In genomic region chr17:7113273-7114071, GRCh38 we compare ENCODE assay signal across 20 cellular contexts. TPM values are rescaled to one million over a fixed set of nuclear protein-coding genes. Genes with fewer than 3 reads are reported as not detected.
"Had no signal": no experiment of that assay in that cellular context is flagged by ENCODE, and none has a peak within 500 bp of the region (broad histone marks: within the 10 kb centered on the region; RNA-seq: fewer than 3 reads in every experiment).

No MANE protein-coding gene starts in this region.

- H3K36me3 ChIP-seq: esophagus squamous epithelium, neutrophil, uterus had no signal

- H3K27ac ChIP-seq: neutrophil, parathyroid adenoma, uterus had no signal

- DNase-seq: activated CD4-positive, alpha-beta T cell treated with anti-CD3 and anti-CD28 coated beads for 4 hours; activated CD8-positive, alpha-beta memory T cell treated with anti-CD3 and anti-CD28 coated beads, Interleukin-2, amount 50 U/mL, for 4 hours; activated CD8-positive, alpha-beta T cell treated with anti-CD3 and anti-CD28 coated beads, Interleukin-2, amount 10 ng/mL, durations not matched to agents 7 days and 5 days; activated naive CD8-positive, alpha-beta T cell treated with anti-CD3 and anti-CD28 coated beads for 36 hours; activated T-cell treated with anti-CD3 and anti-CD28 coated beads, Interleukin-2, amount 50 U/mL, for 48 hours; amygdala; esophagus squamous epithelium; left cardiac atrium; naive thymus-derived CD8-positive, alpha-beta T cell; T-helper 2 cell; uterus had no signal

- H3K27me3 Mint-ChIP-seq: activated naive CD8-positive, alpha-beta T cell treated with anti-CD3 and anti-CD28 coated beads for 36 hours; central memory CD8-positive, alpha-beta T cell had no signal

- H3K9me3 Mint-ChIP-seq: activated naive CD8-positive, alpha-beta T cell treated with anti-CD3 and anti-CD28 coated beads for 36 hours; central memory CD8-positive, alpha-beta T cell; naive thymus-derived CD8-positive, alpha-beta T cell had no signal

- H3K79me2 ChIP-seq: parathyroid adenoma had no signal

- H3K4me3 Mint-ChIP-seq: activated CD8-positive, alpha-beta T cell treated with anti-CD3 and anti-CD28 coated beads, Interleukin-2, amount 10 ng/mL, durations not matched to agents 7 days and 5 days; activated naive CD8-positive, alpha-beta T cell treated with anti-CD3 and anti-CD28 coated beads for 36 hours; brain; central memory CD8-positive, alpha-beta T cell; naive thymus-derived CD8-positive, alpha-beta T cell; stimulated activated memory B cell treated with anti-CD40 and anti-IgM and Interleukin-4, amounts not matched to agents 10 μg/mL and 1 μg/mL and 100 μg/mL, for 72 hours; WTC11 had no signal

- H3K4me3 ChIP-seq: coronary artery, esophagus squamous epithelium, uterus had no signal

- H3K4me1 Mint-ChIP-seq: brain had no signal

- H3K9me3 ChIP-seq: esophagus squamous epithelium, neutrophil, uterus had no signal

- H3K9ac ChIP-seq: parathyroid adenoma had no signal

- H2AFZ ChIP-seq: parathyroid adenoma had no signal

- H3K36me3 Mint-ChIP-seq: activated naive CD8-positive, alpha-beta T cell treated with anti-CD3 and anti-CD28 coated beads for 36 hours; brain; naive thymus-derived CD8-positive, alpha-beta T cell; stimulated activated memory B cell treated with anti-CD40 and anti-IgM and Interleukin-4, amounts not matched to agents 10 μg/mL and 1 μg/mL and 100 μg/mL, for 72 hours; WTC11 had no signal

- H3K4me1 ChIP-seq: esophagus squamous epithelium, parathyroid adenoma, uterus had no signal

- H3K27me3 ChIP-seq: uterus had no signal

- H3K27ac Mint-ChIP-seq: activated CD8-positive, alpha-beta T cell treated with anti-CD3 and anti-CD28 coated beads, Interleukin-2, amount 10 ng/mL, durations not matched to agents 7 days and 5 days; activated naive CD8-positive, alpha-beta T cell treated with anti-CD3 and anti-CD28 coated beads for 36 hours; brain; naive thymus-derived CD8-positive, alpha-beta T cell; stimulated activated memory B cell treated with anti-CD40 and anti-IgM and Interleukin-4, amounts not matched to agents 10 μg/mL and 1 μg/mL and 100 μg/mL, for 72 hours; WTC11 had no signal

RNA-seq across cellular contexts. Expression of gene ASGR2, which starts 1.1 kb away (rescaled TPM):
- total RNA-seq: activated CD8-positive, alpha-beta T cell treated with anti-CD3 and anti-CD28 coated beads, Interleukin-2, amount 10 ng/mL, durations not matched to agents 7 days and 5 days; activated naive CD8-positive, alpha-beta T cell treated with anti-CD3 and anti-CD28 coated beads for 36 hours; fibroblast of villous mesenchyme; lung microvascular endothelial cell; naive thymus-derived CD8-positive, alpha-beta T cell; uterus had no signal
- polyA plus RNA-seq: naive thymus-derived CD8-positive, alpha-beta T cell had no signal

RNA-seq across cellular contexts. Expression of gene CLEC10A, which starts 33.4 kb away (rescaled TPM):
- total RNA-seq: activated CD8-positive, alpha-beta T cell treated with anti-CD3 and anti-CD28 coated beads, Interleukin-2, amount 10 ng/mL, durations not matched to agents 7 days and 5 days; activated naive CD8-positive, alpha-beta T cell treated with anti-CD3 and anti-CD28 coated beads for 36 hours; fibroblast of villous mesenchyme; WTC11 had no signal
